Comparison of ENCODE assay signal across 8 cellular contexts in the genomic region with DNA sequence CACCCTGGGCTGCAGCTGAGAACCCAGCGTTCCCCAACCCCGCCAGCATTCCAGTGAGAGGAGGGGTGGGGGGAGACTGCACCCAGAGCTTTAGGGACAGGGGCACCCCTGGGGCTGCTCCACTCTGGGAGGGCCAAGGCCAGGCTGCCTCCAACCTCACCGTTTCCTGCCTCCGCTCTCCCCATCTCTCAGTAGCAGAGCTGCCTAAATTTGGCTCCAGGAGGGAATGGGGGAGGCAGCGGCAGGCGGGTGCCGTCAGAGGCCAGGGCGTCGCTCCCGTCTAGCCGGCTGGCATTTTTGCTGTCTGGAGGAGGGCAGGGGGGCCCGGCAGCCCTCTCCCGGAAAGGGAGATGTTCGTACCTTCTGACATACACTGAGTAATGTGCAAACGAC. TPM values are rescaled to one million over a fixed set of nuclear protein-coding genes. Genes with fewer than 3 reads are reported as not detected.
DNase-seq lines count a peak whose midpoint lies in the region; ATAC-seq and TF ChIP-seq lines count a peak whose summit lies in the region.

No MANE protein-coding gene starts in this region.

- no peak for TF ChIP-seq CTCF in left lung (IDR thresholded peaks at IDR 0.05)
- no peak for TF ChIP-seq CTCF in upper lobe of left lung (IDR thresholded peaks at IDR 0.05)
- no peak for TF ChIP-seq CTCF in mammary epithelial cell (conservative IDR thresholded peaks at IDR 0.05 in 1 of 2, IDR thresholded peaks at IDR 0.05 in 1 of 2; ENCODE audit: extremely low read depth in 1 of 2, insufficient read depth in 1 of 2, low read depth in 1 of 2, low read length in 2 of 2)

- H3K9me3 ChIP-seq in left lung (no peaks in the 10 kb centered on the region), upper lobe of left lung (no peaks in the 10 kb centered on the region), mammary epithelial cell (replicated peaks; ENCODE audit: insufficient read depth, low read length) (no peaks in the 10 kb centered on the region)

- H3K4me3 Mint-ChIP-seq in activated naive CD4-positive, alpha-beta T cell treated with anti-CD3 and anti-CD28 coated beads for 36 hours = peak overlapping the region; percentile 65

- no TSS peak for BruUV-seq in mammary epithelial cell (replicated peaks; lab: Mats Ljungman, UMichigan)

- peaks cover 0 to 19% of the 10 kb centered on the region in 2 donors for H3K27me3 ChIP-seq in left lung
- no peaks in the 10 kb centered on the region for H3K27me3 ChIP-seq in upper lobe of left lung
- H3K27me3 ChIP-seq in mammary epithelial cell (ENCODE audit: insufficient read depth, low read length) = no peaks in the 10 kb centered on the region

- CTCF ChIA-PET in activated naive CD4-positive, alpha-beta T cell treated with anti-CD3 and anti-CD28 coated beads for 36 hours (lab: Charles Lee) = interaction anchor here (1.3 to 12.8 kb wide), 2 partner anchors 14 to 19 kb away, joined by 4 to 180 read pairs; no protein-coding TSS in a partner anchor
- CTCF ChIA-PET in mammary epithelial cell (lab: Charles Lee; ENCODE audit: low non-redundant PET) = no interaction called here

- H3K9me3 Mint-ChIP-seq in activated naive CD4-positive, alpha-beta T cell treated with anti-CD3 and anti-CD28 coated beads for 36 hours = no peaks in the 10 kb centered on the region

- H4K20me1 ChIP-seq in mammary epithelial cell (ENCODE audit: insufficient read depth, low read length) = no peaks in the 10 kb centered on the region

- peak overlapping the region; percentile 98 for H3K27ac Mint-ChIP-seq in activated naive CD4-positive, alpha-beta T cell treated with anti-CD3 and anti-CD28 coated beads for 36 hours

- dilution Hi-C loops in mammary epithelial cell (cut with HindIII; ENCODE audit: low sequenced_read_pairs) = no loop called here

- no peak for TF ChIP-seq EP300 in upper lobe of left lung (IDR thresholded peaks at IDR 0.05)

- H3K4me1 ChIP-seq in left lung (peaks cover 15 to 50% of the 10 kb centered on the region in 2 donors), upper lobe of left lung (peaks cover 19 to 41% (median 31%) of the 10 kb centered on the region in 4 donors), mammary epithelial cell (ENCODE audit: insufficient read depth, low read length) (peaks cover 11% of the 10 kb centered on the region)

- H3K36me3 ChIP-seq in left lung (no peaks in the 10 kb centered on the region), upper lobe of left lung (no peaks in the 10 kb centered on the region), mammary epithelial cell (ENCODE audit: insufficient read depth, low read length) (no peaks in the 10 kb centered on the region)

- H3K9ac ChIP-seq in mammary epithelial cell (ENCODE audit: insufficient read depth, low read length) = no peak overlapping the region

- ATAC-seq in Right ventricle myocardium superior (ENCODE audit: poor library complexity) (peak; percentile 6), Right ventricle myocardium inferior (no peak), left lung (no peak), upper lobe of left lung (ENCODE audit: low FRiP score in 2 of 2) (peak in 1 of 2 donors; percentile 27), HG03571 (IDR thresholded peaks at IDR 0.05; ENCODE audit: unreplicated experiment) (no peak)

- peaks cover 14% of the 10 kb centered on the region for H3K36me3 Mint-ChIP-seq in activated naive CD4-positive, alpha-beta T cell treated with anti-CD3 and anti-CD28 coated beads for 36 hours (ENCODE audit: low read depth)

- H3K4me1 Mint-ChIP-seq in activated naive CD4-positive, alpha-beta T cell treated with anti-CD3 and anti-CD28 coated beads for 36 hours (ENCODE audit: low read depth) = peaks cover 84% of the 10 kb centered on the region

- no peak overlapping the region for H3K4me2 ChIP-seq in mammary epithelial cell (ENCODE audit: insufficient read depth, low read depth, low read length)

- DNase-seq in Right ventricle myocardium superior = no peak
- no peak for DNase-seq in Right ventricle myocardium inferior (ENCODE audit: missing footprints)
- DNase-seq in activated naive CD4-positive, alpha-beta T cell treated with anti-CD3 and anti-CD28 coated beads for 36 hours = peak; percentile 64
- peak in 1 of 2 donors; percentile 56 for DNase-seq in left lung
- DNase-seq in upper lobe of left lung = no peak
- DNase-seq in NCI-H2107 treated with DMSO at 0.1 percent for 48 hours (lab: John Stamatoyannopoulos, UW; ENCODE audit: unreplicated experiment) = no peak
- no peak for DNase-seq in mammary epithelial cell

- in situ Hi-C loops in mammary epithelial cell (cut with MboI; ENCODE audit: low sequenced_read_pairs in 2 of 2) = no loop called here

- H3K27ac ChIP-seq in left lung = peak overlapping the region; percentile 33 to 41
- H3K27ac ChIP-seq in upper lobe of left lung = peak overlapping the region; percentile 36 to 78 (median 58)
- H3K27ac ChIP-seq in mammary epithelial cell (ENCODE audit: insufficient read depth, low read depth, low read length) = no peak overlapping the region

- intact Hi-C loops in Right ventricle myocardium superior (cut with DNase I) (no loop called here), Right ventricle myocardium inferior (cut with DNase I) (no loop called here), left lung (cut with DNase I) (no loop called here), mammary epithelial cell (cut with micrococcal nuclease) (no loop called here)
- intact Hi-C loops in activated naive CD4-positive, alpha-beta T cell treated with anti-CD3 and anti-CD28 coated beads for 36 hours (cut with micrococcal nuclease) = loop anchor here (2.0 to 5.0 kb wide), 5 partner anchors 16 to 434 kb away; a partner anchor contains a TSS

- TF ChIP-seq POLR2A in upper lobe of left lung (IDR thresholded peaks at IDR 0.05) = no peak

- no peaks in the 10 kb centered on the region for H3K79me2 ChIP-seq in mammary epithelial cell (ENCODE audit: insufficient read depth, low read length)

- no peak overlapping the region for H2AFZ ChIP-seq in mammary epithelial cell (ENCODE audit: low read depth, low read length)

- WGBS in upper lobe of left lung, 2 donors = 59 to 64% methylated on average over 3 to 15 of the region's 15 CpGs
- WGBS in mammary epithelial cell (ENCODE audit: low coverage, missing lambda C conversion rate) = 32% methylated on average over 14 of the region's 15 CpGs

- no peak overlapping the region for H3K4me3 ChIP-seq in left lung
- H3K4me3 ChIP-seq in upper lobe of left lung = no peak overlapping the region
- no peak overlapping the region for H3K4me3 ChIP-seq in mammary epithelial cell (replicated peaks in 1 of 3; ENCODE audit: insufficient read depth in 1 of 3, low read depth in 2 of 3, low read length in 3 of 3)

- H3K27me3 Mint-ChIP-seq in activated naive CD4-positive, alpha-beta T cell treated with anti-CD3 and anti-CD28 coated beads for 36 hours (ENCODE audit: low read depth) = no peaks in the 10 kb centered on the region

RNA-seq across cellular contexts. Expression of a gene that starts 46.6 kb away (rescaled TPM):
- total RNA-seq in Right ventricle myocardium superior (3.5 TPM), Right ventricle myocardium inferior (4.3 TPM), left lung (10 to 100 TPM; 16.7 to 19.2 TPM), upper lobe of left lung (10 to 100 TPM; 13.4 to 40.2 (median 19.0) TPM), mammary epithelial cell (10 to 100 TPM in 1 of 2 donors, 1 to 10 TPM in 1; 7.3 to 18.2 TPM)
- total RNA-seq in activated naive CD4-positive, alpha-beta T cell treated with anti-CD3 and anti-CD28 coated beads for 36 hours = 10 to 100 TPM; 24.8 to 29.2 TPM
- polyA plus RNA-seq in mammary epithelial cell = 5.5 TPM
- polyA minus RNA-seq in mammary epithelial cell = 7.6 TPM
